In genomic region chr1:224402472-224403035, GRCh38 we compare ENCODE assay signal across 1 cellular context.
TF ChIP-seq lines count a peak whose summit lies in the region.

No MANE protein-coding gene starts in this region.

TF ChIP-seq in HEK293, 187 proteins besides CTCF, POLR2A, EP300 and RAD21:
- peak; percentile 90 for TF ChIP-seq PRDM1 (tag by site-specific recombination; IDR thresholded peaks at IDR 0.05)
- TF ChIP-seq, protein P1, sequence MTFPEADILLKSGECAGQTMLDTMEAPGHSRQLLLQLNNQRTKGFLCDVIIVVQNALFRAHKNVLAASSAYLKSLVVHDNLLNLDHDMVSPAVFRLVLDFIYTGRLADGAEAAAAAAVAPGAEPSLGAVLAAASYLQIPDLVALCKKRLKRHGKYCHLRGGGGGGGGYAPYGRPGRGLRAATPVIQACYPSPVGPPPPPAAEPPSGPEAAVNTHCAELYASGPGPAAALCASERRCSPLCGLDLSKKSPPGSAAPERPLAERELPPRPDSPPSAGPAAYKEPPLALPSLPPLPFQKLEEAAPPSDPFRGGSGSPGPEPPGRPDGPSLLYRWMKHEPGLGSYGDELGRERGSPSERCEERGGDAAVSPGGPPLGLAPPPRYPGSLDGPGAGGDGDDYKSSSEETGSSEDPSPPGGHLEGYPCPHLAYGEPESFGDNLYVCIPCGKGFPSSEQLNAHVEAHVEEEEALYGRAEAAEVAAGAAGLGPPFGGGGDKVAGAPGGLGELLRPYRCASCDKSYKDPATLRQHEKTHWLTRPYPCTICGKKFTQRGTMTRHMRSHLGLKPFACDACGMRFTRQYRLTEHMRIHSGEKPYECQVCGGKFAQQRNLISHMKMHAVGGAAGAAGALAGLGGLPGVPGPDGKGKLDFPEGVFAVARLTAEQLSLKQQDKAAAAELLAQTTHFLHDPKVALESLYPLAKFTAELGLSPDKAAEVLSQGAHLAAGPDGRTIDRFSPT (tag by site-specific recombination; IDR thresholded peaks at IDR 0.05): no peak
